In genomic region chr3:196597971-196598733, GRCh38 we compare ENCODE assay signal across 9 cellular contexts. TPM values are rescaled to one million over a fixed set of nuclear protein-coding genes. Genes with fewer than 3 reads are reported as not detected.
DNase-seq lines count a peak whose midpoint lies in the region; ATAC-seq, FAIRE-seq and TF ChIP-seq lines count a peak whose summit lies in the region.
"Not testable (repeated sequence)": the region's sequence is repeated elsewhere in the genome, so short reads cannot be mapped to it uniquely, and the experiment has no call there.
"Had no signal": no experiment of that assay in that cellular context is flagged by ENCODE, and none has a peak within 500 bp of the region (broad histone marks: within the 10 kb centered on the region; RNA-seq: fewer than 3 reads in every experiment).

No MANE protein-coding gene starts in this region.

- H3K27me3 Mint-ChIP-seq in activated CD4-positive, alpha-beta T cell treated with anti-CD3 and anti-CD28 coated beads for 36 hours = not testable (repeated sequence)
- peaks cover 11 to 26% (median 16%) of the 10 kb centered on the region in 3 donors for H3K27me3 Mint-ChIP-seq in naive B cell

- not testable (repeated sequence) for H3K9me3 Mint-ChIP-seq in activated CD4-positive, alpha-beta T cell treated with anti-CD3 and anti-CD28 coated beads for 36 hours (ENCODE audit: low read depth); naive B cell

- H3K4me1 Mint-ChIP-seq in activated CD4-positive, alpha-beta T cell treated with anti-CD3 and anti-CD28 coated beads for 36 hours; naive B cell: not testable (repeated sequence)

- not testable (repeated sequence) for H3K36me3 Mint-ChIP-seq in activated CD4-positive, alpha-beta T cell treated with anti-CD3 and anti-CD28 coated beads for 36 hours (ENCODE audit: low read depth); naive B cell

- dilution Hi-C loops in endothelial cell of umbilical vein (cut with MboI; ENCODE audit: extremely low pct_ligation_motif_present, low sequenced_read_pairs) = not testable (repeated sequence)

- not testable (repeated sequence) for H3K27ac ChIP-seq in Peyer's patch; endothelial cell of umbilical vein (ENCODE audit: insufficient read depth, low read depth, low read length)

- H3K79me2 ChIP-seq in endothelial cell of umbilical vein (ENCODE audit: control insufficient read depth, insufficient read depth, low read length) = not testable (repeated sequence)

- not testable (repeated sequence) for H3K9ac ChIP-seq in endothelial cell of umbilical vein (replicated peaks; ENCODE audit: extremely low read depth, insufficient read depth, low read length)

- not testable (repeated sequence) for TF ChIP-seq CTCF in AG09309 (IDR thresholded peaks at IDR 0.05; ENCODE audit: control insufficient read depth, insufficient read depth, low read depth, low read length, missing control alignments); GM12865 (IDR thresholded peaks at IDR 0.05; ENCODE audit: insufficient read depth, low read depth, low read length, missing control alignments); Peyer's patch (IDR thresholded peaks at IDR 0.05); endothelial cell of umbilical vein (IDR thresholded peaks at IDR 0.05; ENCODE audit: extremely low read depth in 1 of 2, insufficient read depth in 1 of 2, low read depth in 1 of 2, low read length in 2 of 2)

- not testable (repeated sequence) for H3K36me3 ChIP-seq in Peyer's patch; endothelial cell of umbilical vein (ENCODE audit: control insufficient read depth in 2 of 2, extremely low read depth in 1 of 2, insufficient read depth in 2 of 2, low read length in 2 of 2)

- peak overlapping the region; percentile 65 for H3K4me3 Mint-ChIP-seq in activated CD4-positive, alpha-beta T cell treated with anti-CD3 and anti-CD28 coated beads for 36 hours
- peak overlapping the region; percentile 42 to 91 (median 76) for H3K4me3 Mint-ChIP-seq in naive B cell

- H3K27ac Mint-ChIP-seq in activated CD4-positive, alpha-beta T cell treated with anti-CD3 and anti-CD28 coated beads for 36 hours = not testable (repeated sequence)
- H3K27ac Mint-ChIP-seq in naive B cell = peak overlapping the region in 3 of 6 donors; percentile 12 to 89 (median 74)

- POLR2A ChIA-PET in activated CD4-positive, alpha-beta T cell treated with anti-CD3 and anti-CD28 coated beads for 36 hours (lab: Charles Lee) = interaction anchor here (0.6 to 1.2 kb wide), 2 partner anchors 142 to 310 kb away, joined by 3 read pairs; partner anchors contain the start of gene PCYT1A
- POLR2A ChIA-PET in endothelial cell of umbilical vein (lab: Charles Lee) = not testable (repeated sequence)

- not testable (repeated sequence) for H3K9me1 ChIP-seq in endothelial cell of umbilical vein (replicated peaks; ENCODE audit: control insufficient read depth, extremely low read depth, insufficient read depth, low read length)

- not testable (repeated sequence) for H3K27me3 ChIP-seq in Peyer's patch; endothelial cell of umbilical vein (ENCODE audit: control insufficient read depth in 2 of 2, insufficient read depth in 2 of 2, low read length in 2 of 2)

- intact Hi-C loops in activated CD4-positive, alpha-beta T cell treated with anti-CD3 and anti-CD28 coated beads for 36 hours (cut with DNase I, micrococcal nuclease); endothelial cell of umbilical vein (cut with micrococcal nuclease): not testable (repeated sequence)

- not testable (repeated sequence) for TF ChIP-seq POLR2A in Peyer's patch (IDR thresholded peaks at IDR 0.05); endothelial cell of umbilical vein (IDR thresholded peaks at IDR 0.05; ENCODE audit: low read depth, low read length)

- CTCF ChIA-PET in activated CD4-positive, alpha-beta T cell treated with anti-CD3 and anti-CD28 coated beads for 36 hours (lab: Charles Lee) = interaction anchor here (0.6 to 1.5 kb wide), 6 partner anchors 9 to 344 kb away, joined by 3 to 5 read pairs (median 3); partner anchors contain the start of gene NCBP2
- CTCF ChIA-PET in endothelial cell of umbilical vein (lab: Charles Lee) = interaction anchor here (1.9 kb wide), 1 partner anchor 11 kb away, joined by 10 read pairs; no protein-coding TSS in a partner anchor

- not testable (repeated sequence) for BruUV-seq in endothelial cell of umbilical vein (replicated peaks; lab: Mats Ljungman, UMichigan)

- H4K20me1 ChIP-seq in endothelial cell of umbilical vein (replicated peaks; ENCODE audit: control insufficient read depth, extremely low read depth, insufficient read depth, low read length) = not testable (repeated sequence)

- not testable (repeated sequence) for H3K4me1 ChIP-seq in Peyer's patch; endothelial cell of umbilical vein (ENCODE audit: control insufficient read depth, extremely low read depth, insufficient read depth, low read length)

- peak; percentile 26 for ATAC-seq in activated CD4-positive, alpha-beta T cell treated with anti-CD3 and anti-CD28 coated beads for 36 hours
- peak in 1 of 2 donors; percentile 35 for ATAC-seq in naive B cell (ENCODE audit: low read depth in 2 of 2)

- H3K4me3 ChIP-seq in AG09309 (ENCODE audit: control insufficient read depth, low read depth, low read length) (peak overlapping the region; percentile 27), GM12865 (ENCODE audit: low read depth, low read length) (peak overlapping the region; percentile 31), Peyer's patch (peak overlapping the region in 2 of 4 donors; percentile 21 to 32)
- H3K4me3 ChIP-seq in endothelial cell of umbilical vein (replicated peaks in 1 of 3; ENCODE audit: insufficient read depth in 1 of 3, low read depth in 1 of 3, low read length in 3 of 3) = not testable (repeated sequence)

- H2AFZ ChIP-seq in endothelial cell of umbilical vein (ENCODE audit: low read depth, low read length) = not testable (repeated sequence)

- peak; percentile 18 for DNase-seq in AG09309 (ENCODE audit: low read depth)
- peak; percentile 14 for DNase-seq in GM12865 (ENCODE audit: low read depth)
- DNase-seq in Peyer's patch = peak in 2 of 3 donors; percentile 41 to 59
- peak; percentile 56 for DNase-seq in activated CD4-positive, alpha-beta T cell treated with anti-CD3 and anti-CD28 coated beads for 36 hours
- DNase-seq in activated effector memory CD4-positive, alpha-beta T cell treated with anti-CD3 and anti-CD28 coated beads, Interleukin-2, amount 50 U/mL, for 16 hours = peak; percentile 76
- not testable (repeated sequence) for DNase-seq in endothelial cell of umbilical vein (ENCODE audit: low read depth, low spot score); naive B cell
- DNase-seq in stimulated activated CD4-positive, alpha-beta T cell treated with anti-CD3 and anti-CD28 coated beads, Interleukin-4, amount 100 ng/mL, for 1 hour = peak; percentile 26

- FAIRE-seq in endothelial cell of umbilical vein (lab: Jason Lieb, UNC) = peak; percentile 33

- not testable (repeated sequence) for H3K9me3 ChIP-seq in Peyer's patch; endothelial cell of umbilical vein (replicated peaks; ENCODE audit: control insufficient read depth, insufficient read depth, low read length)

- H3K4me2 ChIP-seq in endothelial cell of umbilical vein (ENCODE audit: insufficient read depth, low read length) = not testable (repeated sequence)

RNA-seq across cellular contexts. Expression of gene FBXO45, which starts 29.7 kb away (rescaled TPM):
- total RNA-seq in Peyer's patch = 1 to 10 TPM; 5.0 to 6.5 (median 5.9) TPM
- total RNA-seq in activated CD4-positive, alpha-beta T cell treated with anti-CD3 and anti-CD28 coated beads for 36 hours = 10 to 100 TPM; 12.7 to 16.2 TPM
- total RNA-seq in endothelial cell of umbilical vein = 12.4 and 13.4 TPM in 2 replicates
- 2.0 and 3.5 TPM in 2 replicates for polyA plus RNA-seq in endothelial cell of umbilical vein
- polyA plus RNA-seq in endothelial cell of umbilical vein (2011; cell fraction: cytosol; rRNA removed) = 4.8 and 5.3 TPM in 2 replicates
- polyA plus RNA-seq in endothelial cell of umbilical vein (2011; cell fraction: nucleus; rRNA removed) = 1.7 and 3.0 TPM in 2 replicates
- polyA plus RNA-seq in endothelial cell of umbilical vein (2012) = 9.8 and 15.9 TPM in 2 replicates
- polyA minus RNA-seq in endothelial cell of umbilical vein = 5.1 and 5.6 TPM in 2 replicates
- 14.1 TPM for polyA minus RNA-seq in endothelial cell of umbilical vein (2011; cell fraction: cytosol; rRNA and poly(A)+ RNA removed)
- 1.7 and 2.6 TPM in 2 replicates for polyA minus RNA-seq in endothelial cell of umbilical vein (2011; cell fraction: nucleus; rRNA and poly(A)+ RNA removed)
- 1 to 10 TPM; 2.5 to 4.1 (median 2.8) TPM for polyA plus RNA-seq in naive B cell (ENCODE audit: low read depth in 6 of 6)

RNA-seq across cellular contexts. Expression of gene WDR53, which starts 29.8 kb away (rescaled TPM):
- 10 to 100 TPM in 1 of 4 donors, 1 to 10 TPM in 3; 1.9 to 12.4 (median 6.5) TPM for total RNA-seq in Peyer's patch
- total RNA-seq in activated CD4-positive, alpha-beta T cell treated with anti-CD3 and anti-CD28 coated beads for 36 hours = 10 to 100 TPM; 12.8 to 21.4 TPM
- 13.0 and 15.3 TPM in 2 replicates for total RNA-seq in endothelial cell of umbilical vein
- polyA plus RNA-seq in endothelial cell of umbilical vein = 4.8 and 5.2 TPM in 2 replicates
- 8.8 and 11.3 TPM in 2 replicates for polyA plus RNA-seq in endothelial cell of umbilical vein (2011; cell fraction: cytosol; rRNA removed)
- polyA plus RNA-seq in endothelial cell of umbilical vein (2011; cell fraction: nucleus; rRNA removed) = 5.5 and 6.4 TPM in 2 replicates
- polyA plus RNA-seq in endothelial cell of umbilical vein (2012) = 10.6 and 19.3 TPM in 2 replicates
- 8.2 and 9.1 TPM in 2 replicates for polyA minus RNA-seq in endothelial cell of umbilical vein
- 6.0 TPM for polyA minus RNA-seq in endothelial cell of umbilical vein (2011; cell fraction: cytosol; rRNA and poly(A)+ RNA removed)
- 1.7 and 4.7 TPM in 2 replicates for polyA minus RNA-seq in endothelial cell of umbilical vein (2011; cell fraction: nucleus; rRNA and poly(A)+ RNA removed)
- polyA plus RNA-seq in naive B cell (ENCODE audit: low read depth in 6 of 6) = 10 to 100 TPM; 11.9 to 22.7 (median 16.0) TPM

RNA-seq across cellular contexts. Expression of gene NRROS, which starts 41.3 kb away (rescaled TPM):
- total RNA-seq in Peyer's patch = 10 to 100 TPM in 1 of 4 donors, 1 to 10 TPM in 2, under 1 TPM in 1; 0.70 to 10.7 (median 2.8) TPM
- total RNA-seq in activated CD4-positive, alpha-beta T cell treated with anti-CD3 and anti-CD28 coated beads for 36 hours = 10 to 100 TPM; 19.6 to 19.7 TPM
- total RNA-seq in endothelial cell of umbilical vein = 14.4 and 15.6 TPM in 2 replicates
- polyA plus RNA-seq in endothelial cell of umbilical vein = 8.1 and 8.7 TPM in 2 replicates
- polyA plus RNA-seq in endothelial cell of umbilical vein (2011; cell fraction: cytosol; rRNA removed) = 4.2 and 5.0 TPM in 2 replicates
- polyA plus RNA-seq in endothelial cell of umbilical vein (2011; cell fraction: nucleus; rRNA removed) = 2.7 and 3.6 TPM in 2 replicates
- 3.5 and 5.6 TPM in 2 replicates for polyA plus RNA-seq in endothelial cell of umbilical vein (2012)
- 3.2 and 3.9 TPM in 2 replicates for polyA minus RNA-seq in endothelial cell of umbilical vein
- not detected for polyA minus RNA-seq in endothelial cell of umbilical vein (2011; cell fraction: cytosol; rRNA and poly(A)+ RNA removed)
- polyA minus RNA-seq in endothelial cell of umbilical vein (2011; cell fraction: nucleus; rRNA and poly(A)+ RNA removed) = 1.1 and 2.4 TPM in 2 replicates
- polyA plus RNA-seq in naive B cell (ENCODE audit: low read depth in 6 of 6) = 10 to 100 TPM in 2 of 6 donors, 1 to 10 TPM in 4; 1.2 to 11.8 (median 4.9) TPM
- total RNA-seq: bronchial epithelial cell had no signal
